In the genomic region with DNA sequence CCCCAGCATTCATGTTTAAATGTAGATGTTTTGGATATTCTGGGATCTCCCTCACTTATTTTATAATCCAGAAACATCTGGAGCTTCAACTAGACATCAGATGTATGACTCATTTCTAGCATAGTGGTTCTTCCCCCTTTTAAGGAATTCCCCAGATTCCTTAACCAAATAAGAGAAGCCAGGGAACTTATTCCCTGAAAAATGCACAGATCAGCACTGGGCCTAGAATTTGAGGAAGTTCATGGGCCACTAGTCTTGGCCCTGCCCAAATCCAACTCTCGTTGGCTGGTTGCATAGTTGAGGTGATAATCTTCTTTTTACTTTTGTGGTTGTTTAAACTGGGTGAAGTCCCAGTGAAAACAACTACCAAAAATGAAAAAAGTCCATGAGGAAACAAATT, we compare ENCODE assay signal across 10 cellular contexts. TPM values are rescaled to one million over a fixed set of nuclear protein-coding genes. Genes with fewer than 3 reads are reported as not detected.
DNase-seq lines count a peak whose midpoint lies in the region; ATAC-seq and TF ChIP-seq lines count a peak whose summit lies in the region.
"Had no signal": no experiment of that assay in that cellular context is flagged by ENCODE, and none has a peak within 500 bp of the region (broad histone marks: within the 10 kb centered on the region; RNA-seq: fewer than 3 reads in every experiment).

No MANE protein-coding gene starts in this region.

- H3K4me1 ChIP-seq in ACC112 (ENCODE audit: control insufficient read depth, insufficient read depth, low read length, unreplicated experiment), result peaks cover 53% of the 10 kb centered on the region

- no peaks in the 10 kb centered on the region for H3K27me3 Mint-ChIP-seq in activated T-helper 1 cell treated with anti-CD3 and anti-CD28 coated beads, Interleukin-12 subunit alpha, Interleukin-12 subunit beta, Interleukin-2, Interleukin-4 antibody, amounts not matched to agents 30 ng/mL and 10 ng/mL and 1 ng/mL, durations not matched to agents 14 hours and 24 hours and 36 hours (ENCODE audit: insufficient read depth)

- H3K4me3 ChIP-seq in ACC112 (ENCODE audit: low read depth, low read length) (no peak overlapping the region), HFF-Myc (replicated peaks; ENCODE audit: low read depth, low read length) (no peak overlapping the region), brain microvascular endothelial cell (ENCODE audit: low read depth, low read length) (no peak overlapping the region)

- H3K36me3 ChIP-seq in ACC112 (ENCODE audit: insufficient read depth, low read length) (peaks cover 5% of the 10 kb centered on the region; the same call in 1 of the 2 replicates), brain microvascular endothelial cell (replicated peaks) (peaks cover 2% of the 10 kb centered on the region)

- no peak for ATAC-seq in HG02840 (IDR thresholded peaks at IDR 0.05; ENCODE audit: low FRiP score, unreplicated experiment)

- DNase-seq in HFF-Myc (ENCODE audit: extremely low read depth, low read depth) (peak; percentile 81), brain microvascular endothelial cell (peak; percentile 45), kidney tubule cell (ENCODE audit: low spot score) (peak; percentile 90), NCI-H446 (lab: John Stamatoyannopoulos, UW) (no peak), NCI-H774 (lab: John Stamatoyannopoulos, UW) (no peak)
- no peak for DNase-seq in activated T-helper 1 cell treated with anti-CD3 and anti-CD28 coated beads, Interleukin-12 subunit alpha, Interleukin-12 subunit beta, Interleukin-2, Interleukin-4 antibody, amounts not matched to agents 30 ng/mL and 10 ng/mL and 1 ng/mL, durations not matched to agents 14 hours and 24 hours and 36 hours (ENCODE audit: low spot score)
- DNase-seq: activated CD8-positive, alpha-beta memory T cell treated with anti-CD3 and anti-CD28 coated beads, Interleukin-2, amount 50 U/mL, for 48 hours; COR-L47 had no signal

- H3K27me3 ChIP-seq in ACC112 (ENCODE audit: insufficient read depth, low read length) (no peaks in the 10 kb centered on the region), brain microvascular endothelial cell (replicated peaks) (no peaks in the 10 kb centered on the region)

- no peaks in the 10 kb centered on the region for H3K79me2 ChIP-seq in ACC112 (ENCODE audit: control insufficient read depth, insufficient read depth, low read length, unreplicated experiment)

- TF ChIP-seq CTCF in HFF-Myc (IDR thresholded peaks at IDR 0.05; ENCODE audit: low read depth, low read length, missing control alignments) (no peak), brain microvascular endothelial cell (IDR thresholded peaks at IDR 0.05; ENCODE audit: low read depth, low read length, missing control alignments) (no peak)

- intact Hi-C loops in activated T-helper 1 cell treated with anti-CD3 and anti-CD28 coated beads, Interleukin-12 subunit alpha, Interleukin-12 subunit beta, Interleukin-2, Interleukin-4 antibody, amounts not matched to agents 30 ng/mL and 10 ng/mL and 1 ng/mL, durations not matched to agents 14 hours and 24 hours and 36 hours (cut with micrococcal nuclease), result no loop called here

- H3K9me3 Mint-ChIP-seq in activated T-helper 1 cell treated with anti-CD3 and anti-CD28 coated beads, Interleukin-12 subunit alpha, Interleukin-12 subunit beta, Interleukin-2, Interleukin-4 antibody, amounts not matched to agents 30 ng/mL and 10 ng/mL and 1 ng/mL, durations not matched to agents 14 hours and 24 hours and 36 hours, result no peaks in the 10 kb centered on the region

- peaks cover 35% of the 10 kb centered on the region for H3K4me1 Mint-ChIP-seq in activated T-helper 1 cell treated with anti-CD3 and anti-CD28 coated beads, Interleukin-12 subunit alpha, Interleukin-12 subunit beta, Interleukin-2, Interleukin-4 antibody, amounts not matched to agents 30 ng/mL and 10 ng/mL and 1 ng/mL, durations not matched to agents 14 hours and 24 hours and 36 hours (ENCODE audit: low read depth)

- no peak overlapping the region for H2AFZ ChIP-seq in ACC112 (ENCODE audit: low read length, unreplicated experiment)

- H3K4me3 Mint-ChIP-seq in activated T-helper 1 cell treated with anti-CD3 and anti-CD28 coated beads, Interleukin-12 subunit alpha, Interleukin-12 subunit beta, Interleukin-2, Interleukin-4 antibody, amounts not matched to agents 30 ng/mL and 10 ng/mL and 1 ng/mL, durations not matched to agents 14 hours and 24 hours and 36 hours, result no peak overlapping the region

- peak overlapping the region; percentile 73 for H3K27ac ChIP-seq in ACC112 (ENCODE audit: low read depth, low read length)
- H3K27ac ChIP-seq in brain microvascular endothelial cell, result peak overlapping the region; percentile 93

- H3K36me3 Mint-ChIP-seq in activated T-helper 1 cell treated with anti-CD3 and anti-CD28 coated beads, Interleukin-12 subunit alpha, Interleukin-12 subunit beta, Interleukin-2, Interleukin-4 antibody, amounts not matched to agents 30 ng/mL and 10 ng/mL and 1 ng/mL, durations not matched to agents 14 hours and 24 hours and 36 hours (ENCODE audit: low read depth), result peaks cover 41% of the 10 kb centered on the region

- in situ Hi-C loops in brain microvascular endothelial cell (cut with HindIII; ENCODE audit: low pct_ligation_motif_present, low sequenced_read_pairs), result no loop called here

- H3K27ac Mint-ChIP-seq in activated T-helper 1 cell treated with anti-CD3 and anti-CD28 coated beads, Interleukin-12 subunit alpha, Interleukin-12 subunit beta, Interleukin-2, Interleukin-4 antibody, amounts not matched to agents 30 ng/mL and 10 ng/mL and 1 ng/mL, durations not matched to agents 14 hours and 24 hours and 36 hours, result no peak overlapping the region

RNA-seq across cellular contexts. Expression of a gene that starts 20.4 kb away (rescaled TPM):
- not detected in 2 replicates for total RNA-seq in activated T-helper 1 cell treated with anti-CD3 and anti-CD28 coated beads, Interleukin-12 subunit alpha, Interleukin-12 subunit beta, Interleukin-2, Interleukin-4 antibody, amounts not matched to agents 30 ng/mL and 10 ng/mL and 1 ng/mL, durations not matched to agents 14 hours and 24 hours and 36 hours

RNA-seq across cellular contexts. Expression of a gene that starts 39.4 kb away (rescaled TPM):
- 16.4 and 17.7 TPM in 2 replicates for total RNA-seq in activated T-helper 1 cell treated with anti-CD3 and anti-CD28 coated beads, Interleukin-12 subunit alpha, Interleukin-12 subunit beta, Interleukin-2, Interleukin-4 antibody, amounts not matched to agents 30 ng/mL and 10 ng/mL and 1 ng/mL, durations not matched to agents 14 hours and 24 hours and 36 hours

Comparison
In these comparisons a context has a peak if more than half of its experiments do, and no peak if none do; other contexts are left out.
1. DNase-seq: peak in HFF-Myc (single experiment), brain microvascular endothelial cell (single experiment) and kidney tubule cell (single experiment); none in activated T-helper 1 cell treated with anti-CD3 and anti-CD28 coated beads, Interleukin-12 subunit alpha, Interleukin-12 subunit beta, Interleukin-2, Interleukin-4 antibody, amounts not matched to agents 30 ng/mL and 10 ng/mL and 1 ng/mL, durations not matched to agents 14 hours and 24 hours and 36 hours (single experiment), NCI-H446 (0 of 2) and NCI-H774 (single experiment).